ENCODE assay signal across 8 cellular contexts in genomic region chr9:130714586-130715110, GRCh38. TPM values are rescaled to one million over a fixed set of nuclear protein-coding genes. Genes with fewer than 3 reads are reported as not detected.
DNase-seq lines count a peak whose midpoint lies in the region; ATAC-seq, FAIRE-seq and TF ChIP-seq lines count a peak whose summit lies in the region.

No MANE protein-coding gene starts in this region.

- no peak overlapping the region for H2AFZ ChIP-seq in OCI-LY7 (ENCODE audit: low read length)

- intact Hi-C loops in OCI-LY7 (cut with micrococcal nuclease; ENCODE audit: unreplicated experiment): loop anchor here (5.0 to 10.0 kb wide), 2 partner anchors 228 to 330 kb away; no protein-coding TSS in a partner anchor

- H3K9me3 Mint-ChIP-seq in endodermal cell: no peaks in the 10 kb centered on the region
- H3K9me3 Mint-ChIP-seq in progenitor cell of endocrine pancreas (ENCODE audit: low read depth): no peaks in the 10 kb centered on the region

- DNase-seq in OCI-LY7 (ENCODE audit: low spot score) (no peak), endodermal cell (no peak), progenitor cell of endocrine pancreas (ENCODE audit: low spot score, unreplicated experiment) (no peak), HTR-8/SVneo (ENCODE audit: insufficient read length, low spot score) (no peak)

- peaks cover 10% of the 10 kb centered on the region for H3F3A ChIP-seq in DOHH2 (ENCODE audit: control insufficient read depth, insufficient read depth)

- BruUV-seq in OCI-LY7 (replicated peaks; lab: Mats Ljungman, UMichigan): no TSS peak

- H3K4me2 ChIP-seq in DOHH2 (ENCODE audit: low read length) (peak overlapping the region; percentile 91), OCI-LY7 (ENCODE audit: low read length) (peak overlapping the region; percentile 97)

- H3K27me3 Mint-ChIP-seq in endodermal cell (ENCODE audit: insufficient read depth) (no peaks in the 10 kb centered on the region), progenitor cell of endocrine pancreas (no peaks in the 10 kb centered on the region)

- H3K4me1 Mint-ChIP-seq in endodermal cell (peaks cover 30% of the 10 kb centered on the region), progenitor cell of endocrine pancreas (ENCODE audit: low read depth) (peaks cover 32% of the 10 kb centered on the region)

- H3K4me1 ChIP-seq in DOHH2 (ENCODE audit: control insufficient read depth, low read length) (peaks cover 30% of the 10 kb centered on the region), OCI-LY7 (ENCODE audit: insufficient read depth, low read length, poor library complexity, severe bottlenecking) (peaks cover 25% of the 10 kb centered on the region), endodermal cell (ENCODE audit: control insufficient read depth, insufficient read depth, low read length) (no peaks in the 10 kb centered on the region)

- H3K4me3 Mint-ChIP-seq in endodermal cell: peak overlapping the region; percentile 92
- peak overlapping the region; percentile 89 for H3K4me3 Mint-ChIP-seq in progenitor cell of endocrine pancreas (ENCODE audit: low read depth)

- H3K36me3 ChIP-seq in DOHH2 (ENCODE audit: control insufficient read depth, low read length): no peaks in the 10 kb centered on the region
- H3K36me3 ChIP-seq in OCI-LY7 (ENCODE audit: insufficient read depth, low read length): no peaks in the 10 kb centered on the region
- H3K36me3 ChIP-seq in endodermal cell (ENCODE audit: control insufficient read depth, insufficient read depth, low read length): no peaks in the 10 kb centered on the region

- POLR2A ChIA-PET in OCI-LY7 (lab: Charles Lee): interaction anchor here (0.7 to 1.6 kb wide), 5 partner anchors 8 to 22 kb away, joined by 3 to 7 read pairs (median 4); partner anchors contain the start of gene EXOSC2

- no peak for TF ChIP-seq CTCF in DOHH2 (IDR thresholded peaks at IDR 0.05; ENCODE audit: low read depth, low read length, poor library complexity, severe bottlenecking)
- no peak for TF ChIP-seq CTCF in OCI-LY7 (conservative IDR thresholded peaks at IDR 0.05; ENCODE audit: low read length)
- no peak for TF ChIP-seq CTCF in endodermal cell (conservative IDR thresholded peaks at IDR 0.05)
- TF ChIP-seq CTCF in progenitor cell of endocrine pancreas (IDR thresholded peaks at IDR 0.05; ENCODE audit: unreplicated experiment): no peak

- H4K20me1 ChIP-seq in DOHH2 (ENCODE audit: control insufficient read depth, insufficient read depth, low read depth, low read length) (peaks cover 5% of the 10 kb centered on the region; the same call in 1 of the 2 replicates), OCI-LY7 (ENCODE audit: insufficient read depth, low read length) (peaks cover 15% of the 10 kb centered on the region; the same call in 1 of the 2 replicates)

- no peak overlapping the region for H3K27ac Mint-ChIP-seq in endodermal cell
- H3K27ac Mint-ChIP-seq in progenitor cell of endocrine pancreas: peak overlapping the region; percentile 15

- H3K9me3 ChIP-seq in DOHH2 (ENCODE audit: control insufficient read depth, insufficient read depth, low read length) (no peaks in the 10 kb centered on the region), OCI-LY7 (ENCODE audit: low read length) (no peaks in the 10 kb centered on the region), endodermal cell (ENCODE audit: control insufficient read depth, low read length) (no peaks in the 10 kb centered on the region)

- FAIRE-seq in HTR-8/SVneo (lab: Jason Lieb, UNC): no peak

- H3K9me2 ChIP-seq in DOHH2 (replicated peaks; ENCODE audit: control insufficient read depth, low read length): no peaks in the 10 kb centered on the region
- no peaks in the 10 kb centered on the region for H3K9me2 ChIP-seq in OCI-LY7 (ENCODE audit: insufficient read depth, low read length)

- CTCF ChIA-PET in OCI-LY7 (lab: Charles Lee; ENCODE audit: unreplicated experiment): no interaction called here

- H3K4me3 ChIP-seq in DOHH2 (ENCODE audit: low read length) (peak overlapping the region; percentile 96), OCI-LY7 (ENCODE audit: low read depth, low read length, poor library complexity, severe bottlenecking) (peak overlapping the region; percentile 81), endodermal cell (ENCODE audit: low read length) (peak overlapping the region; percentile 89)

- H3K9ac ChIP-seq in endodermal cell (ENCODE audit: extremely low read depth, low read length, poor library complexity, severe bottlenecking): peak overlapping the region; percentile 84

- H3K27me3 ChIP-seq in DOHH2 (ENCODE audit: control insufficient read depth, low read length): no peaks in the 10 kb centered on the region
- no peaks in the 10 kb centered on the region for H3K27me3 ChIP-seq in endodermal cell (ENCODE audit: control insufficient read depth, insufficient read depth, low read length, poor library complexity, severe bottlenecking)

- 53 to 65% methylated on average over 7 of the region's 7 CpGs for WGBS in endodermal cell (ENCODE audit: insufficient coverage in 1 of 2, insufficient read length in 1 of 2), 2 experiments

- H3K27ac ChIP-seq in DOHH2 (ENCODE audit: low read depth, low read length): no peak overlapping the region
- no peak overlapping the region for H3K27ac ChIP-seq in OCI-LY7 (ENCODE audit: low read depth, low read length, poor library complexity, severe bottlenecking)
- H3K27ac ChIP-seq in endodermal cell (ENCODE audit: low read depth, low read length): no peak overlapping the region

- H3K79me2 ChIP-seq in DOHH2 (ENCODE audit: control insufficient read depth, low read length): peaks cover 60% of the 10 kb centered on the region
- H3K79me2 ChIP-seq in OCI-LY7 (ENCODE audit: insufficient read depth, low read depth, low read length): peaks cover 31% of the 10 kb centered on the region

- no peaks in the 10 kb centered on the region for H3K36me3 Mint-ChIP-seq in endodermal cell (ENCODE audit: low read depth)
- no peaks in the 10 kb centered on the region for H3K36me3 Mint-ChIP-seq in progenitor cell of endocrine pancreas (ENCODE audit: insufficient read depth)

- ATAC-seq in GM21367 (IDR thresholded peaks at IDR 0.05; ENCODE audit: unreplicated experiment) (no peak), GM18502 (IDR thresholded peaks at IDR 0.05; ENCODE audit: poor library complexity, unreplicated experiment) (no peak), HG03460 (IDR thresholded peaks at IDR 0.05; ENCODE audit: unreplicated experiment) (no peak)

RNA-seq across cellular contexts. Expression of gene EXOSC2, which starts 21.1 kb away (rescaled TPM):
- total RNA-seq in OCI-LY7 (2014; rRNA removed; shearing (Covaris generic)): 65.0 and 69.0 TPM in 2 replicates
- total RNA-seq in OCI-LY7 (2022) (79.8 and 89.9 TPM in 2 replicates), endodermal cell (10 to 100 TPM; 47.8 to 74.0 TPM), progenitor cell of endocrine pancreas (45.9 and 46.5 TPM in 2 replicates)
- polyA plus RNA-seq in endodermal cell (2013, experiment 1 of 2): 37.7 TPM
- 37.3 TPM for polyA plus RNA-seq in endodermal cell (2013, experiment 2 of 2)

RNA-seq across cellular contexts. Expression of gene PRDM12, which starts 50.3 kb away (rescaled TPM):
- total RNA-seq in OCI-LY7 (2014; rRNA removed; shearing (Covaris generic)): 0.06 TPM in 1 of 2 replicates, not detected in the other
- total RNA-seq in OCI-LY7 (2022): not detected in 2 replicates
- not detected for total RNA-seq in endodermal cell
- polyA plus RNA-seq in endodermal cell (2013, experiment 1 of 2): 5.8 TPM
- 5.3 TPM for polyA plus RNA-seq in endodermal cell (2013, experiment 2 of 2)
- not detected in 2 replicates for total RNA-seq in progenitor cell of endocrine pancreas
